In genomic region chr19:31348416-31349159, GRCh38 we compare ENCODE assay signal across 8 cellular contexts.
A peak's percentile ranks its signal among the peaks of the same experiment; 100 is the strongest.
DNase-seq lines count a peak whose midpoint lies in the region; ATAC-seq, FAIRE-seq and TF ChIP-seq lines count a peak whose summit lies in the region.

No MANE protein-coding gene starts in this region.

- H3K4me3 ChIP-seq in WI38 (ENCODE audit: low read depth, low read length): peak overlapping the region; percentile 87

- DNase-seq in H54 (ENCODE audit: insufficient read length, low spot score) (peak; percentile 38), head of caudate nucleus (peak in 27 of 42 donors; percentile 11 to 66 (median 35)), retina (peak; percentile 82), NCI-H2029 treated with DMSO at 0.1 percent for 48 hours (lab: John Stamatoyannopoulos, UW) (no peak), RKO (ENCODE audit: low spot score) (no peak)

- intact Hi-C loops in head of caudate nucleus (cut with DNase I): no loop called here

- no peak for TF ChIP-seq POLR2A in H54 (IDR thresholded peaks at IDR 0.05; ENCODE audit: low read depth, low read length)

- ATAC-seq in HG02678 (IDR thresholded peaks at IDR 0.05; ENCODE audit: unreplicated experiment): no peak
- ATAC-seq in GM19023 (IDR thresholded peaks at IDR 0.05; ENCODE audit: unreplicated experiment): no peak

- FAIRE-seq in H54 (lab: Jason Lieb, UNC): no peak

- TF ChIP-seq CTCF in WI38 (IDR thresholded peaks at IDR 0.05; ENCODE audit: low read depth, low read length): no peak

Comparison
In these comparisons a context has a peak if more than half of its experiments do, and no peak if none do; other contexts are left out.
1. DNase-seq: peak in H54 (single experiment), head of caudate nucleus (27 of 42) and retina (single experiment); none in NCI-H2029 treated with DMSO at 0.1 percent for 48 hours (single experiment) and RKO (single experiment).